Comparison of ENCODE assay signal across 1 cellular context in the genomic region with DNA sequence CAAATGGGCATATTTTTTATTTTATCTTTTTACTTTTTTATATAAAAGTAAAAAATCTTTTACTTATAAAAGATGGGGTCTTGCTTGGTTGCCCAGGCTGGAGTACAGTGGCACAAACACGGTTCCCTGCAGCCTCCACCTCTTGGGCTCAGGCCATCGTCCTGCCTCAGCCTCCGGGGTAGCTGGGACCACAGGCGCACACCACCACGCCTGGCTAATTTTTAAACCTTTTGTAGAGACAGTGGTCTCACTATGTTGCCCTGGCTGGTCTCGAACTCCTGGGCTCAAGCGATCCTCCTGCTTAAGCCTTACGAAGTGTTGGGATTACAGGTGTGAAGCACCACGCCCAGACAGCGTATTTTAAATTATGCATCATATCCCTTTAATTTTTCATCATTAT.
A peak's percentile ranks its signal among the peaks of the same experiment; 100 is the strongest.
TF ChIP-seq lines count a peak whose summit lies in the region.

No MANE protein-coding gene starts in this region.

TF ChIP-seq in GM12878, 131 proteins besides CTCF, POLR2A, EP300 and RAD21:
- no peak for TF ChIP-seq NR2C2 (IDR thresholded peaks at IDR 0.05; ENCODE audit: borderline replicate concordance, control insufficient read depth, insufficient read length, low read depth)
- peak; percentile 79 for TF ChIP-seq MLLT1 (IDR thresholded peaks at IDR 0.05)
- no peak for TF ChIP-seq IKZF1 (conservative IDR thresholded peaks at IDR 0.05)
- no peak for TF ChIP-seq ZBED1 (IDR thresholded peaks at IDR 0.05; ENCODE audit: borderline replicate concordance)
TF ChIP-seq in GM12878: peak in this region for 1.
